Comparison of ENCODE assay signal across 8 cellular contexts in the genomic region with DNA sequence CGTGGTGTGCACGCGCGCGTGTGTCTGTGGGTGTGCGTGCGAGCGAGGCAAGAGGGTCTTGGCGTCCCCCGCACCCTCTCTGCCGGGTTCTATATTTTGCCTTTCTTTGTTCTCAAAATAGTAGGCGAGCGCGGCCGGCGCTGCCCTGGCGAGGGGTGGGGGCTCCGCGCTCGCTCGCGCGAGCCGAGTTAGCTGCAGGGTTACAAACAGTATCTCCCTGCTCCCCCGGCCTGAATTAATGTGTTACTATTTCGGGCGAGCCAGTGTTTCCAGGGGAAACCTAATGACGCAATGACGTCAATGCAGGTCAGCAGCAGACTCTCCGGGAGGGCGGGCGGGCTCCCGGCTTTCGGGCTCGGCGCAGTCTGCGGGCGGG.
DNase-seq lines count a peak whose midpoint lies in the region; ATAC-seq, FAIRE-seq and TF ChIP-seq lines count a peak whose summit lies in the region.

No MANE protein-coding gene starts in this region.

- no peak for TF ChIP-seq POLR2A in thyroid gland (IDR thresholded peaks at IDR 0.05)
- TF ChIP-seq POLR2A in GM12892 (IDR thresholded peaks at IDR 0.05; ENCODE audit: low read depth, low read length) = no peak

- H3K36me3 ChIP-seq in CD4-positive, CD25-positive, alpha-beta regulatory T cell (ENCODE audit: control insufficient read depth, insufficient read depth, low read length) = no peaks in the 10 kb centered on the region
- H3K36me3 ChIP-seq in mesendoderm (ENCODE audit: control insufficient read depth, insufficient read depth, low read length) = no peaks in the 10 kb centered on the region
- H3K36me3 ChIP-seq in thyroid gland = no peaks in the 10 kb centered on the region

- ATAC-seq in CD4-positive, CD25-positive, alpha-beta regulatory T cell (ENCODE audit: low read depth in 2 of 2) = no peak
- no peak for ATAC-seq in GM21381 (IDR thresholded peaks at IDR 0.05; ENCODE audit: unreplicated experiment)

- no peaks in the 10 kb centered on the region for H3K9me3 ChIP-seq in CD4-positive, CD25-positive, alpha-beta regulatory T cell (ENCODE audit: control insufficient read depth in 2 of 2, low read length in 2 of 2)
- no peaks in the 10 kb centered on the region for H3K9me3 ChIP-seq in thyroid gland

- no peak overlapping the region for H3K27ac Mint-ChIP-seq in CD4-positive, CD25-positive, alpha-beta regulatory T cell

- H3K79me1 ChIP-seq in mesendoderm (ENCODE audit: low read length) = no peaks in the 10 kb centered on the region

- H3K23ac ChIP-seq in mesendoderm (ENCODE audit: low read length) = no peak overlapping the region

- peak overlapping the region in 3 of 4 donors; percentile 43 to 68 (median 59) for H3K4me3 Mint-ChIP-seq in CD4-positive, CD25-positive, alpha-beta regulatory T cell

- H3K27me3 ChIP-seq in CD4-positive, CD25-positive, alpha-beta regulatory T cell (ENCODE audit: control insufficient read depth, insufficient read depth, low read length) = peaks cover 14% of the 10 kb centered on the region
- H3K27me3 ChIP-seq in mesendoderm (ENCODE audit: insufficient read depth, low read length, poor library complexity) = peaks cover 32% of the 10 kb centered on the region
- H3K27me3 ChIP-seq in thyroid gland = peaks cover 21% of the 10 kb centered on the region

- no peak overlapping the region for H2BK5ac ChIP-seq in mesendoderm (ENCODE audit: low read length)

- no peak for FAIRE-seq in RCC 7860 (lab: Jason Lieb, UNC)
- no peak for FAIRE-seq in GM12892 (lab: Jason Lieb, UNC)

- H3K4me1 ChIP-seq in CD4-positive, CD25-positive, alpha-beta regulatory T cell (ENCODE audit: control insufficient read depth, insufficient read depth, low read length, poor library complexity, severe bottlenecking) = peaks cover 24% of the 10 kb centered on the region
- H3K4me1 ChIP-seq in mesendoderm (ENCODE audit: control insufficient read depth, low read depth, low read length) (peaks cover 2% of the 10 kb centered on the region), thyroid gland (peaks cover 13 to 21% of the 10 kb centered on the region in 2 donors)

- no peak overlapping the region for H4K5ac ChIP-seq in mesendoderm (ENCODE audit: low read length)

- whole genome bisulfite sequencing in mesendoderm (ENCODE audit: extremely low coverage, insufficient coverage, low lambda C conversion rate) = no CpG with 5 or more reads among the region's 38 CpGs
- 0 to 5% methylated on average over 23 to 28 of the region's 38 CpGs for WGBS in thyroid gland, 2 donors

- no peak overlapping the region for H3K4me3 ChIP-seq in CD4-positive, CD25-positive, alpha-beta regulatory T cell (ENCODE audit: low read depth, low read length)
- H3K4me3 ChIP-seq in mesendoderm (ENCODE audit: low read length) = no peak overlapping the region
- peak overlapping the region in 2 of 3 donors; percentile 10 to 20 for H3K4me3 ChIP-seq in thyroid gland (replicated peaks in 1 of 3)

- peaks cover 74% of the 10 kb centered on the region for H3K27me3 Mint-ChIP-seq in CD4-positive, CD25-positive, alpha-beta regulatory T cell

- H3K36me3 Mint-ChIP-seq in CD4-positive, CD25-positive, alpha-beta regulatory T cell = no peaks in the 10 kb centered on the region

- H3K9ac ChIP-seq in mesendoderm (ENCODE audit: low read length) = no peak overlapping the region

- intact Hi-C loops in thyroid gland (cut with DNase I) = no loop called here

- peaks cover 0 to 25% (median 4%) of the 10 kb centered on the region in 4 donors for H3K4me1 Mint-ChIP-seq in CD4-positive, CD25-positive, alpha-beta regulatory T cell

- no peak overlapping the region for H2BK120ac ChIP-seq in mesendoderm (ENCODE audit: low read depth, low read length)

- H3K18ac ChIP-seq in mesendoderm (ENCODE audit: low read length) = no peak overlapping the region

- H3K4me2 ChIP-seq in mesendoderm (ENCODE audit: low read length) = peak overlapping the region; percentile 70

- H3K56ac ChIP-seq in mesendoderm (ENCODE audit: low read length) = no peak overlapping the region

- no peaks in the 10 kb centered on the region for H3K79me2 ChIP-seq in mesendoderm (ENCODE audit: control insufficient read depth, insufficient read depth, low read length)

- no peak overlapping the region for H2BK15ac ChIP-seq in mesendoderm (replicated peaks; ENCODE audit: low read depth)

- no peak overlapping the region for H3K27ac ChIP-seq in CD4-positive, CD25-positive, alpha-beta regulatory T cell (ENCODE audit: insufficient read depth, low read length, poor library complexity, severe bottlenecking)
- H3K27ac ChIP-seq in mesendoderm (ENCODE audit: low read depth, low read length) = no peak overlapping the region
- H3K27ac ChIP-seq in thyroid gland = no peak overlapping the region

- no peak overlapping the region for H4K8ac ChIP-seq in mesendoderm (ENCODE audit: low read depth, low read length)

- peaks cover 0 to 7% (median 0%) of the 10 kb centered on the region in 7 donors for H3K9me3 Mint-ChIP-seq in CD4-positive, CD25-positive, alpha-beta regulatory T cell

- no peak overlapping the region for H3K4ac ChIP-seq in mesendoderm (ENCODE audit: low read depth, low read length)

- no peak for TF ChIP-seq CTCF in thyroid gland (IDR thresholded peaks at IDR 0.05)

- DNase-seq in CD4-positive, CD25-positive, alpha-beta regulatory T cell = no peak
- peak; percentile 66 for DNase-seq in HK-2 (ENCODE audit: unreplicated experiment)
- peak; percentile 54 for DNase-seq in RCC 7860 (ENCODE audit: low spot score)
- peak; percentile 4 to 8 for DNase-seq in dermis microvascular lymphatic vessel endothelial cell (ENCODE audit: low read depth in 2 of 2)
- peak; percentile 60 for DNase-seq in mesendoderm
- DNase-seq in thyroid gland = peak in 1 of 2 donors; percentile 8
- no peak for DNase-seq in GM12892 (ENCODE audit: insufficient read length)

- no peak overlapping the region for H2AK5ac ChIP-seq in mesendoderm (ENCODE audit: low read length)

Comparison
In these comparisons a context has a peak if more than half of its experiments do, and no peak if none do; other contexts are left out.
1. DNase-seq: peak in HK-2 (single experiment), RCC 7860 (single experiment), dermis microvascular lymphatic vessel endothelial cell (2 of 2) and mesendoderm (single experiment); none in CD4-positive, CD25-positive, alpha-beta regulatory T cell (0 of 3) and GM12892 (single experiment).
2. H3K4me3 ChIP-seq: peak in thyroid gland (2 of 3); none in CD4-positive, CD25-positive, alpha-beta regulatory T cell (single experiment) and mesendoderm (single experiment).